20 cellular contexts compared by ENCODE assay signal in genomic region chr7:151477867-151478266, GRCh38. TPM values are rescaled to one million over a fixed set of nuclear protein-coding genes. Genes with fewer than 3 reads are reported as not detected.
DNase-seq lines count a peak whose midpoint lies in the region; ATAC-seq, FAIRE-seq and TF ChIP-seq lines count a peak whose summit lies in the region.
"Had no signal": no experiment of that assay in that cellular context is flagged by ENCODE, and none has a peak within 500 bp of the region (broad histone marks: within the 10 kb centered on the region; RNA-seq: fewer than 3 reads in every experiment).

No MANE protein-coding gene starts in this region.

- no peak overlapping the region for H2AFZ ChIP-seq in H9 (ENCODE audit: low read length)
- H2AFZ ChIP-seq in IMR-90 (replicated peaks; ENCODE audit: low read length, poor library complexity), result no peak overlapping the region
- H2AFZ ChIP-seq in K562 (ENCODE audit: low read depth, low read length), result no peak overlapping the region
- H2AFZ ChIP-seq: GM23248 had no signal

- TF ChIP-seq CTCF in H9 (conservative IDR thresholded peaks at IDR 0.05) (no peak), IMR-90 (conservative IDR thresholded peaks at IDR 0.05; ENCODE audit: low read depth, low read length) (no peak), K562 (IDR thresholded peaks at IDR 0.05 in 2 of 3, conservative IDR thresholded peaks at IDR 0.05 in 1 of 3; ENCODE audit: insufficient read depth in 2 of 3, low read depth in 1 of 3, low read length in 3 of 3) (no peak), BE2C (IDR thresholded peaks at IDR 0.05; ENCODE audit: low read depth, low read length) (no peak)

- no peak overlapping the region for H2AK9ac ChIP-seq in IMR-90 (replicated peaks; ENCODE audit: low read depth, low read length, poor library complexity)

- no peak for TF ChIP-seq EP300 in K562 (IDR thresholded peaks at IDR 0.05; ENCODE audit: low read length)

- H4K20me1 ChIP-seq in H9 (ENCODE audit: control insufficient read depth, insufficient read depth, insufficient read length), result no peaks in the 10 kb centered on the region
- peaks cover 26% of the 10 kb centered on the region for H4K20me1 ChIP-seq in IMR-90 (ENCODE audit: insufficient read depth, low read length)
- no peaks in the 10 kb centered on the region; the same call in 1 of the 2 replicates for H4K20me1 ChIP-seq in K562 (replicated peaks; ENCODE audit: control insufficient read depth, insufficient read depth, low read length)

- H4K91ac ChIP-seq in H9 (ENCODE audit: insufficient read length, low read depth, low read length) (no peak overlapping the region), IMR-90 (ENCODE audit: insufficient read depth, low read depth, low read length) (no peak overlapping the region)

- H3K4me3 ChIP-seq in IMR-90 (ENCODE audit: insufficient read depth, low read depth, low read length), result no peak overlapping the region
- no peak overlapping the region for H3K4me3 ChIP-seq in K562
- H3K4me3 ChIP-seq in BE2C (ENCODE audit: low read depth, low read length), result no peak overlapping the region
- H3K4me3 ChIP-seq: GM23248 had no signal

- DNase-seq in GM12892 (ENCODE audit: insufficient read length), result no peak
- no peak for DNase-seq in H9
- no peak for DNase-seq in IMR-90
- no peak for DNase-seq in K562 (ENCODE audit: extremely low read depth in 1 of 4, low spot score in 3 of 4)
- DNase-seq in DMS 273 treated with DMSO at 0.1 percent for 48 hours (lab: John Stamatoyannopoulos, UW), result no peak
- DNase-seq in BE2C, result no peak
- no peak for DNase-seq in GM19240 (ENCODE audit: insufficient read length, low spot score)
- DNase-seq: ACHN; Caco-2; CD4-positive, alpha-beta T cell; DMS79 treated with DMSO at 0.1 percent for 48 hours; GF-D8; GM23248; H7 had no signal

- in situ Hi-C loops in IMR-90 (cut with MboI; ENCODE audit: low sequenced_read_pairs), result no loop called here
- in situ Hi-C loops in K562 (cut with MboI), result no loop called here

- H2BK15ac ChIP-seq in H9 (ENCODE audit: low read depth, low read length) (no peak overlapping the region), IMR-90 (ENCODE audit: low read depth, low read length) (no peak overlapping the region)

- H3K79me1 ChIP-seq in H9 (ENCODE audit: insufficient read depth, low read depth, low read length, poor library complexity, severe bottlenecking) (peaks cover 2% of the 10 kb centered on the region), IMR-90 (ENCODE audit: low read depth in 1 of 2, low read length in 2 of 2) (peaks cover 48 to 54% of the 10 kb centered on the region in 2 experiments)

- H2BK5ac ChIP-seq in H9 (ENCODE audit: insufficient read length, low read length) (no peak overlapping the region), IMR-90 (ENCODE audit: low read depth, low read length, poor library complexity, severe bottlenecking) (no peak overlapping the region)

- H2BK120ac ChIP-seq in H9 (ENCODE audit: low read depth, low read length, poor library complexity, severe bottlenecking), result no peak overlapping the region
- H2BK120ac ChIP-seq in IMR-90 (ENCODE audit: low read depth, low read length), result no peak overlapping the region

- POLR2A ChIA-PET in IMR-90 (lab: Charles Lee; ENCODE audit: unreplicated experiment) (no interaction called here), K562 (lab: Yijun Ruan, JAX) (interaction anchor here (0.7 to 1.3 kb wide), 2 partner anchors 10 to 268 kb away, joined by 3 to 7 read pairs; no protein-coding TSS in a partner anchor)

- intact Hi-C loops in IMR-90 (cut with micrococcal nuclease), result no loop called here
- intact Hi-C loops in K562 (cut with micrococcal nuclease), result no loop called here

- H3K36me3 Mint-ChIP-seq in H9 (ENCODE audit: insufficient read depth in 1 of 3, low read depth in 3 of 3), result peaks cover 5 to 51% (median 49%) of the 10 kb centered on the region in 3 experiments

- H3K27ac ChIP-seq in H9 (ENCODE audit: insufficient read length, low read depth, low read length), result no peak overlapping the region
- no peak overlapping the region for H3K27ac ChIP-seq in IMR-90 (ENCODE audit: insufficient read depth, low read length)
- no peak overlapping the region for H3K27ac ChIP-seq in K562 (ENCODE audit: extremely low read depth, low read depth, low read length)
- H3K27ac ChIP-seq: C4-2B, GM23248, KMS-11 had no signal

- H3K4me3 Mint-ChIP-seq in H9, result no peak overlapping the region
- H3K4me3 Mint-ChIP-seq: CD4-positive, alpha-beta T cell had no signal

- no peaks in the 10 kb centered on the region for H3K9me3 Mint-ChIP-seq in H9
- H3K9me3 Mint-ChIP-seq: CD4-positive, alpha-beta T cell; IgD-negative memory B cell had no signal

- peaks cover 7% of the 10 kb centered on the region; the same call in 1 of the 2 replicates for H3K4me1 ChIP-seq in H9 (ENCODE audit: insufficient read depth, low read length)
- H3K4me1 ChIP-seq in IMR-90 (ENCODE audit: control insufficient read depth, insufficient read depth, low read length), result peaks cover 9% of the 10 kb centered on the region
- no peaks in the 10 kb centered on the region for H3K4me1 ChIP-seq in K562 (replicated peaks in 1 of 2; ENCODE audit: control insufficient read depth in 2 of 2, insufficient read depth in 2 of 2, low read length in 2 of 2)
- peaks cover 16% of the 10 kb centered on the region for H3K4me1 ChIP-seq in BE2C
- H3K4me1 ChIP-seq: Caco-2 had no signal

- H2BK20ac ChIP-seq in H9 (ENCODE audit: low read depth, low read length, poor library complexity, severe bottlenecking), result no peak overlapping the region
- H2BK20ac ChIP-seq in IMR-90 (ENCODE audit: low read depth, low read length), result no peak overlapping the region

- CTCF ChIA-PET in IMR-90 (lab: Yijun Ruan, JAX), result no interaction called here
- CTCF ChIA-PET in K562 (lab: Yijun Ruan, JAX; ENCODE audit: low intra/inter-chr PET ratio), result no interaction called here

- H3K14ac ChIP-seq in H9 (ENCODE audit: insufficient read depth, low read length) (no peak overlapping the region), IMR-90 (replicated peaks; ENCODE audit: low read depth, low read length) (no peak overlapping the region)

- no peak for TF ChIP-seq POLR2A in GM12892 (IDR thresholded peaks at IDR 0.05; ENCODE audit: low read depth, low read length)
- no peak for TF ChIP-seq POLR2A in IMR-90 (IDR thresholded peaks at IDR 0.05; ENCODE audit: low read depth, low read length)
- TF ChIP-seq POLR2A in K562 (conservative IDR thresholded peaks at IDR 0.05), result no peak

- peaks cover 39 to 51% of the 10 kb centered on the region in 2 experiments for H3K4me1 Mint-ChIP-seq in H9

- H3K27me3 Mint-ChIP-seq in H9 (ENCODE audit: low read depth), result no peaks in the 10 kb centered on the region
- H3K27me3 Mint-ChIP-seq: CD4-positive, alpha-beta T cell; IgD-negative memory B cell had no signal

- H3K9ac ChIP-seq in H9 (ENCODE audit: extremely low read depth, insufficient read length, low read length) (peak overlapping the region; percentile 33), IMR-90 (ENCODE audit: low read depth, low read length) (no peak overlapping the region), K562 (ENCODE audit: insufficient read depth in 1 of 2, low read depth in 2 of 2, low read length in 2 of 2) (no peak overlapping the region)
- H3K9ac ChIP-seq: GM23248, KMS-11 had no signal

- H3K27ac Mint-ChIP-seq in H9, result peak overlapping the region in 1 of 3 experiments; percentile 70; a peak in 1 of 7 replicates
- H3K27ac Mint-ChIP-seq: CD4-positive, alpha-beta T cell; IgD-negative memory B cell had no signal

- dilution Hi-C loops in IMR-90 (cut with HindIII; ENCODE audit: low sequenced_read_pairs, unreplicated experiment), result no loop called here

- no peak overlapping the region for H2AK5ac ChIP-seq in H9 (ENCODE audit: insufficient read length, low read length)
- no peak overlapping the region for H2AK5ac ChIP-seq in IMR-90 (ENCODE audit: low read depth, low read length)

- H3K23ac ChIP-seq in H9 (ENCODE audit: insufficient read length, low read depth, low read length), result no peak overlapping the region
- no peak overlapping the region for H3K23ac ChIP-seq in IMR-90 (ENCODE audit: low read depth, low read length)

- H3K36me3 ChIP-seq in IMR-90 (ENCODE audit: control insufficient read depth, insufficient read depth, low read length) (peaks cover 17% of the 10 kb centered on the region), K562 (ENCODE audit: control insufficient read depth, insufficient read depth, low read length) (peaks cover 88% of the 10 kb centered on the region), BE2C (peaks cover 44% of the 10 kb centered on the region)

- H3K79me2 ChIP-seq in H9 (ENCODE audit: insufficient read depth, low read length) (peaks cover 7% of the 10 kb centered on the region; the same call in 1 of the 2 replicates), K562 (ENCODE audit: control insufficient read depth, insufficient read depth, low read length) (peaks cover 74% of the 10 kb centered on the region)

- no peak overlapping the region for H4K5ac ChIP-seq in H9 (ENCODE audit: insufficient read length, low read depth, low read length)
- H4K5ac ChIP-seq in IMR-90 (ENCODE audit: low read depth, low read length), result no peak overlapping the region

- H2BK12ac ChIP-seq in H9 (ENCODE audit: insufficient read length, low read depth, low read length), result no peak overlapping the region

- TF ChIP-seq RAD21 in IMR-90 (IDR thresholded peaks at IDR 0.05; ENCODE audit: low read length) (no peak), K562 (CRISPR knock-in tag; conservative IDR thresholded peaks at IDR 0.05 in 1 of 2, IDR thresholded peaks at IDR 0.05 in 1 of 2) (no peak)

- no peak overlapping the region for H3K4ac ChIP-seq in H9 (ENCODE audit: low read depth, low read length)
- H3K4ac ChIP-seq in IMR-90 (ENCODE audit: low read depth, low read length), result no peak overlapping the region

- H3K23me2 ChIP-seq in H9 (ENCODE audit: insufficient read length, low read depth, low read length, poor library complexity, severe bottlenecking), result no peaks in the 10 kb centered on the region

- H3K4me2 ChIP-seq in H9 (ENCODE audit: insufficient read depth, insufficient read length, low read length), result no peak overlapping the region
- no peak overlapping the region for H3K4me2 ChIP-seq in IMR-90 (ENCODE audit: low read depth, low read length)
- H3K4me2 ChIP-seq in K562 (ENCODE audit: insufficient read depth, low read length), result no peak overlapping the region
- H3K4me2 ChIP-seq: KMS-11 had no signal

- FAIRE-seq in GM12892 (lab: Jason Lieb, UNC), result peak; percentile 51
- FAIRE-seq in K562 (lab: Jason Lieb, UNC), result no peak
- FAIRE-seq: D721Med had no signal

- no peak overlapping the region for H4K8ac ChIP-seq in H9 (replicated peaks; ENCODE audit: insufficient read length, low read depth, low read length)
- no peak overlapping the region for H4K8ac ChIP-seq in IMR-90 (ENCODE audit: low read depth in 2 of 2, low read length in 2 of 2)

- H3K56ac ChIP-seq in H9 (ENCODE audit: insufficient read length, low read depth, low read length) (no peak overlapping the region), IMR-90 (ENCODE audit: extremely low read depth, insufficient read depth, low read length) (no peak overlapping the region)

- ATAC-seq in IMR-90 (ENCODE audit: low read depth) (no peak), K562 (no peak)

- WGBS in H9 (ENCODE audit: extremely low coverage, insufficient read length, low lambda C conversion rate), result no CpG with 5 or more reads among the region's 7 CpGs
- no CpG with 5 or more reads among the region's 7 CpGs for WGBS in IMR-90 (ENCODE audit: extremely low coverage in 2 of 2, insufficient read length in 1 of 2), 2 experiments
- WGBS in K562 (ENCODE audit: insufficient coverage, low coverage, missing lambda C conversion rate), result 94% methylated on average over 7 of the region's 7 CpGs

- peaks cover 13% of the 10 kb centered on the region for H3K9me1 ChIP-seq in IMR-90 (ENCODE audit: insufficient read depth, low read length)
- H3K9me1 ChIP-seq in K562 (ENCODE audit: control insufficient read depth, insufficient read depth, low read length), result no peaks in the 10 kb centered on the region

- no peaks in the 10 kb centered on the region for H3K9me3 ChIP-seq in H9 (ENCODE audit: control insufficient read depth, low read depth, low read length)
- H3K9me3 ChIP-seq in IMR-90 (ENCODE audit: control insufficient read depth, insufficient read depth, low read length), result no peaks in the 10 kb centered on the region
- no peaks in the 10 kb centered on the region for H3K9me3 ChIP-seq in K562 (replicated peaks; ENCODE audit: control insufficient read depth, insufficient read depth, low read depth, low read length)
- H3K9me3 ChIP-seq in BE2C, result no peaks in the 10 kb centered on the region
- H3K9me3 ChIP-seq: Caco-2 had no signal

- no TSS peak for BruUV-seq in IMR-90 (replicated peaks; lab: Mats Ljungman, UMichigan)
- no TSS peak for BruUV-seq in K562 (replicated peaks; lab: Mats Ljungman, UMichigan)

- no peaks in the 10 kb centered on the region for H3K27me3 ChIP-seq in H9 (ENCODE audit: insufficient read depth, low read length)
- no peaks in the 10 kb centered on the region for H3K27me3 ChIP-seq in IMR-90 (ENCODE audit: control insufficient read depth, insufficient read depth, low read length)
- no peaks in the 10 kb centered on the region for H3K27me3 ChIP-seq in K562 (ENCODE audit: control insufficient read depth in 2 of 2, insufficient read depth in 2 of 2, low read length in 2 of 2)
- no peaks in the 10 kb centered on the region for H3K27me3 ChIP-seq in BE2C

- H3K18ac ChIP-seq in H9 (ENCODE audit: insufficient read length, low read depth, low read length) (no peak overlapping the region), IMR-90 (ENCODE audit: low read depth, low read length) (no peak overlapping the region)

- H3T11ph ChIP-seq in H9 (ENCODE audit: low read length), result no peak overlapping the region

RNA-seq across cellular contexts. Expression of gene CRYGN, which starts 37.9 kb away (rescaled TPM):
- not detected for polyA plus RNA-seq in GM12892 (2012; ENCODE audit: missing spikeins)
- total RNA-seq in H9 (2021), result 0.79 and 1.8 TPM in 2 replicates
- total RNA-seq in IMR-90 (2012; rRNA removed), result not detected in 2 replicates
- not detected in 2 replicates for polyA plus RNA-seq in IMR-90 (2012; rRNA removed)
- not detected in 2 replicates for polyA plus RNA-seq in IMR-90 (2012; cell fraction: cytosol; rRNA removed)
- polyA plus RNA-seq in IMR-90 (2012; cell fraction: nucleus; rRNA removed; ENCODE audit: low replicate concordance), result 0.12 and 0.14 TPM in 2 replicates
- 0.19 and 0.23 TPM in 2 replicates for total RNA-seq in K562 (2011; cell fraction: chromatin; rRNA removed; ENCODE audit: low replicate concordance)
- not detected in 2 replicates for total RNA-seq in K562 (2011; cell fraction: nucleolus; rRNA removed)
- total RNA-seq in K562 (2011; cell fraction: nucleoplasm; rRNA removed), result not detected in 2 replicates
- not detected in 2 replicates for total RNA-seq in K562 (2014; rRNA removed)
- not detected in 2 replicates for total RNA-seq in K562 (2014; rRNA removed; fragmentation: Illumina TruSeq; extraction: Trizol)
- not detected in 2 replicates for total RNA-seq in K562 (2015; rRNA removed; fragmentation: Illumina TruSeq; extraction: Trizol)
- total RNA-seq in K562 (2021), result not detected in 2 replicates
- polyA plus RNA-seq in K562 (2011; rRNA removed), result not detected in 2 replicates
- not detected in 2 replicates for polyA plus RNA-seq in K562 (2011; cell fraction: cytosol; rRNA removed)
- 0.09 TPM in 1 of 2 replicates, not detected in the other for polyA plus RNA-seq in K562 (2011; cell fraction: nucleus; rRNA removed)
- polyA plus RNA-seq in K562 (2012), result not detected in 2 replicates
- not detected in 2 replicates for polyA plus RNA-seq in K562 (2014; fragmentation: Illumina TruSeq; extraction: Trizol)
- not detected for polyA plus RNA-seq in K562 (2014; fragmentation: Nextera tagmentation; extraction: Ambion mirVana)
- polyA plus RNA-seq in K562 (2014; rRNA removed), result not detected in 2 replicates
- not detected in 2 replicates for polyA minus RNA-seq in K562 (2011; rRNA and poly(A)+ RNA removed)
- polyA minus RNA-seq in K562 (2011; cell fraction: cytosol; rRNA and poly(A)+ RNA removed), result not detected in 2 replicates
- polyA minus RNA-seq in K562 (2011; cell fraction: nucleus; rRNA and poly(A)+ RNA removed), result not detected in 2 replicates
- polyA plus RNA-seq in BE2C (2012; ENCODE audit: insufficient read depth, insufficient read length, low read depth), result not detected
- total RNA-seq: A172, Caco-2, GM23248, LHCN-M2 had no signal
- polyA plus RNA-seq: GM23248, IgD-negative memory B cell had no signal

RNA-seq across cellular contexts. Expression of gene RHEB, which starts 41.8 kb away (rescaled TPM):
- polyA plus RNA-seq in GM12892 (2012; ENCODE audit: missing spikeins), result 41.4 TPM
- total RNA-seq in H9 (2021) (109 and 114 TPM in 2 replicates), IMR-90 (2012; rRNA removed) (19.7 and 45.5 TPM in 2 replicates), K562 (2014; rRNA removed) (122 and 126 TPM in 2 replicates), K562 (2014; rRNA removed; fragmentation: Illumina TruSeq; extraction: Trizol) (213 and 243 TPM in 2 replicates), K562 (2015; rRNA removed; fragmentation: Illumina TruSeq; extraction: Trizol) (168 and 182 TPM in 2 replicates), K562 (2021) (156 and 162 TPM in 2 replicates)
- polyA plus RNA-seq in IMR-90 (2012; rRNA removed) (56.8 and 67.2 TPM in 2 replicates), K562 (2011; rRNA removed) (139 and 249 TPM in 2 replicates), K562 (2014; fragmentation: Illumina TruSeq; extraction: Trizol) (152 and 189 TPM in 2 replicates), K562 (2014; fragmentation: Nextera tagmentation; extraction: Ambion mirVana) (10 to 100 TPM; 28.5 to 35.3 TPM), K562 (2014; rRNA removed) (205 and 230 TPM in 2 replicates)
- polyA plus RNA-seq in IMR-90 (2012; cell fraction: cytosol; rRNA removed), result 67.9 and 82.1 TPM in 2 replicates
- polyA plus RNA-seq in IMR-90 (2012; cell fraction: nucleus; rRNA removed; ENCODE audit: low replicate concordance), result 15.7 and 32.1 TPM in 2 replicates
- total RNA-seq in K562 (2011; cell fraction: chromatin; rRNA removed; ENCODE audit: low replicate concordance), result 35.9 and 119 TPM in 2 replicates
- total RNA-seq in K562 (2011; cell fraction: nucleolus; rRNA removed), result 22.3 and 24.1 TPM in 2 replicates
- 69.2 and 108 TPM in 2 replicates for total RNA-seq in K562 (2011; cell fraction: nucleoplasm; rRNA removed)
- polyA plus RNA-seq in K562 (2011; cell fraction: cytosol; rRNA removed), result 56.0 and 60.3 TPM in 2 replicates
- 30.6 and 47.5 TPM in 2 replicates for polyA plus RNA-seq in K562 (2011; cell fraction: nucleus; rRNA removed)
- 144 and 166 TPM in 2 replicates for polyA plus RNA-seq in K562 (2012)
- 73.7 and 78.8 TPM in 2 replicates for polyA minus RNA-seq in K562 (2011; rRNA and poly(A)+ RNA removed)
- 30.4 and 62.8 TPM in 2 replicates for polyA minus RNA-seq in K562 (2011; cell fraction: cytosol; rRNA and poly(A)+ RNA removed)
- polyA minus RNA-seq in K562 (2011; cell fraction: nucleus; rRNA and poly(A)+ RNA removed), result 19.4 and 22.0 TPM in 2 replicates
- polyA plus RNA-seq in BE2C (2012; ENCODE audit: insufficient read depth, insufficient read length, low read depth), result 88.3 TPM
